Comparison of ENCODE assay signal across 8 cellular contexts in genomic region chr7:50369408-50370026, GRCh38.
DNase-seq lines count a peak whose midpoint lies in the region; ATAC-seq and TF ChIP-seq lines count a peak whose summit lies in the region.

No MANE protein-coding gene starts in this region.

- H3K4me3 Mint-ChIP-seq in activated B cell treated with CpG ODN at 0.5 μM for 24 hours: no peak overlapping the region

- 44 to 48% methylated on average over 6 of the region's 6 CpGs for WGBS in heart right ventricle, 2 donors

- H3K36me3 ChIP-seq in heart right ventricle: peaks cover 0 to 40% (median 0%) of the 10 kb centered on the region in 9 donors

- POLR2A ChIA-PET in activated B cell treated with CpG ODN at 0.5 μM for 24 hours (lab: Charles Lee): interaction anchor here (1.0 to 6.7 kb wide), 5 partner anchors 30 to 224 kb away, joined by 3 to 88 read pairs (median 15); partner anchors contain the start of gene IKZF1

- no peaks in the 10 kb centered on the region for H3K27me3 Mint-ChIP-seq in activated B cell treated with CpG ODN at 0.5 μM for 24 hours

- peak in 6 of 9 donors; percentile 19 to 64 (median 24) for TF ChIP-seq CTCF in heart right ventricle (IDR thresholded peaks at IDR 0.05)
- TF ChIP-seq CTCF in activated B cell treated with CpG ODN at 0.5 μM for 24 hours (IDR thresholded peaks at IDR 0.05): peak; percentile 50

- peaks cover 94% of the 10 kb centered on the region for H3K4me1 Mint-ChIP-seq in activated B cell treated with CpG ODN at 0.5 μM for 24 hours

- H3K4me1 ChIP-seq in heart right ventricle: peaks cover 0 to under 1% (median 0%) of the 10 kb centered on the region in 9 donors

- H3K9me3 ChIP-seq in heart right ventricle: peaks cover 0 to 24% (median 8%) of the 10 kb centered on the region in 11 donors

- H3K9me3 Mint-ChIP-seq in activated B cell treated with CpG ODN at 0.5 μM for 24 hours: no peaks in the 10 kb centered on the region

- peaks cover 0 to 16% (median 1%) of the 10 kb centered on the region in 7 donors for H3K27me3 ChIP-seq in heart right ventricle

- CTCF ChIA-PET in activated B cell treated with CpG ODN at 0.5 μM for 24 hours (lab: Charles Lee): interaction anchor here (0.9 to 9.9 kb wide), 27 partner anchors 14 to 277 kb away, joined by 3 to 104 read pairs (median 6); partner anchors contain the start of gene FIGNL1

- intact Hi-C loops in heart right ventricle (cut with DNase I): no loop called here
- intact Hi-C loops in left cardiac atrium (cut with DNase I): no loop called here
- intact Hi-C loops in activated B cell treated with CpG ODN at 0.5 μM for 24 hours (cut with micrococcal nuclease): loop anchor here (1.0 to 2.0 kb wide), 10 partner anchors 17 to 277 kb away; no protein-coding TSS in a partner anchor

- H3K27ac Mint-ChIP-seq in activated B cell treated with CpG ODN at 0.5 μM for 24 hours: peak overlapping the region; percentile 74

- H3K36me3 Mint-ChIP-seq in activated B cell treated with CpG ODN at 0.5 μM for 24 hours (ENCODE audit: low read depth): peaks cover 94% of the 10 kb centered on the region

- DNase-seq in heart right ventricle (no peak), left cardiac atrium (no peak), MV-4-11 (lab: John Stamatoyannopoulos, UW) (peak; percentile 58), activated B cell treated with CpG ODN at 0.5 μM for 24 hours (no peak), iris pigment epithelial cell (ENCODE audit: low read depth) (peak; percentile 16)

- ATAC-seq in heart right ventricle (no peak), left cardiac atrium (no peak), activated B cell treated with CpG ODN at 0.5 μM for 24 hours (ENCODE audit: low read depth) (peak; percentile 66), HG03469 (IDR thresholded peaks at IDR 0.05; ENCODE audit: unreplicated experiment) (no peak), HG03175 (IDR thresholded peaks at IDR 0.05; ENCODE audit: unreplicated experiment) (no peak), GM18498 (IDR thresholded peaks at IDR 0.05; ENCODE audit: unreplicated experiment) (no peak)

- H3K4me3 ChIP-seq in heart right ventricle: no peak overlapping the region

- H3K27ac ChIP-seq in heart right ventricle: no peak overlapping the region

Comparison
In these comparisons a context has a peak if more than half of its experiments do, and no peak if none do; other contexts are left out.
1. DNase-seq: peak in MV-4-11 (single experiment) and iris pigment epithelial cell (single experiment); none in heart right ventricle (0 of 2), left cardiac atrium (single experiment) and activated B cell treated with CpG ODN at 0.5 μM for 24 hours (single experiment).